8 cellular contexts compared by ENCODE assay signal in the genomic region with DNA sequence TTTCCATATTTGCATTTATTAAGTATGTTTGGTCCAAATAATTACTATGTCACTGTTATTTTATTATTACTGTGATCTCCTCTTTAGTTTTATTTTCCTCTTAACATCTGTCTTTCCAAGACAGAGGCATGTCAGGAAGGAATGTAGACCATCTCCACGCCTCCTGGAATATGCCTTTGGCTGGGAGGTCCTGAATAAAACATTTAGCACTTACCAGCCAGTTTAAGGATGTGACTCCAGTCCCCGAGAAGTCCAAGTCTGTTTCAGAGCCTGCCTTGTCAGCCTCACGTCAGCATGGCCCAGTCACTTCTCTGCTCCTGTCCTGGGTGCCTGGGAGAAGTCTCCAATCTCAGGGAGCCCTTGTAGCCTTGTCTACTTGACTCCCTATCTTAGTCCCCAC.
"Had no signal": no experiment of that assay in that cellular context is flagged by ENCODE, and none has a peak within 500 bp of the region (broad histone marks: within the 10 kb centered on the region; RNA-seq: fewer than 3 reads in every experiment).

No MANE protein-coding gene starts in this region.

- H2AFZ ChIP-seq: GM23248 had no signal

- DNase-seq: GM23248, GOT3, H7, HFFc6 had no signal

- H3K9me3 ChIP-seq: HAP-1 had no signal

- H3K27ac ChIP-seq: GM23248, HL-60 had no signal

- H3K36me3 ChIP-seq: HAP-1 had no signal

- H3K9ac ChIP-seq: GM23248 had no signal

- H3K4me1 ChIP-seq: HAP-1 had no signal

- ATAC-seq: HCT116, HepG2 had no signal

- H3K4me3 ChIP-seq: GM23248, HAP-1 had no signal
